Comparison of ENCODE assay signal across 10 cellular contexts in the genomic region with DNA sequence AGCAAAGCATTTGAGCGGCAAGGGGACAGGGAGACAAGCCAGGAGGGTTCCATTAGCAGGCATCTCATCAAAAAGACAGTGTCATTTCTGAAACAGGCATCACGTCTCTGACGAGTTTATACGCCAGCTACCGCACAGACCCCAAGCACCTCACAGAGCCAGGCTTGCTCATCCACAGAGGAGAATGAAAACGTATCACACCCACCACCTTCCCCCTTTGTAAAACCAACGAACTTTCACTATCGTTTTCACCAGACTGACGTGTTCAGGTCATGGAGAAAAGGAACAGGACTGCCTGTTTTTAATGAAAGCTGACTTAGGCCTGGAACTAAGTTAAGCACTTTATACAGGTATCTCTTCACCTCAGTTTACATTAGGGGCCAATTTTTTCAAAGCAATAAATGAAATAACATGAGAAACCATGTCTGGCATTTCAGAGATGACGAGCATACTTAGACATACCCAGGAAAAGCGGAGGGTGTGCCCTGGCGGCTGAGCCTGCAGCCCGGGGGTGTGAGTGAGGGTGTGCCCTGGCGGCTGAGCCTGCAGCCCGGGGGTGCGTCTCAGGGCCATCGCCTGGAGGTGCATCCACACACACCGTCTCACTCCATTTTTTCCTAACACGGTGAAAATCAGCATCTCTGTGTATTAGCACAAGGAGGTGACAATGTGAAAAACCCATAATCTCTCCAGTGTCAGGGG. TPM values are rescaled to one million over a fixed set of nuclear protein-coding genes. Genes with fewer than 3 reads are reported as not detected.
DNase-seq lines count a peak whose midpoint lies in the region; ATAC-seq and TF ChIP-seq lines count a peak whose summit lies in the region.
"Had no signal": no experiment of that assay in that cellular context is flagged by ENCODE, and none has a peak within 500 bp of the region (broad histone marks: within the 10 kb centered on the region; RNA-seq: fewer than 3 reads in every experiment).

No MANE protein-coding gene starts in this region.

- no peaks in the 10 kb centered on the region for H3K27me3 Mint-ChIP-seq in activated CD4-positive, alpha-beta memory T cell treated with anti-CD3 and anti-CD28 coated beads for 36 hours
- no peaks in the 10 kb centered on the region for H3K27me3 Mint-ChIP-seq in natural killer cell (ENCODE audit: low read depth in 2 of 2)

- DNase-seq in activated CD4-positive, alpha-beta memory T cell treated with anti-CD3 and anti-CD28 coated beads for 36 hours = peak; percentile 84
- DNase-seq in natural killer cell (no peak), NCI-H2029 (lab: John Stamatoyannopoulos, UW) (no peak), NCI-H774 (lab: John Stamatoyannopoulos, UW) (no peak), heart right ventricle (no peak)
- DNase-seq: lower lobe of right lung, PC-9 had no signal

- intact Hi-C loops in activated CD4-positive, alpha-beta memory T cell treated with anti-CD3 and anti-CD28 coated beads for 36 hours (cut with micrococcal nuclease) = loop anchor here (1.0 to 2.0 kb wide), 5 partner anchors 20 to 42 kb away; a partner anchor contains a TSS
- intact Hi-C loops in natural killer cell (cut with micrococcal nuclease) = no loop called here
- intact Hi-C loops in heart right ventricle (cut with DNase I) = loop anchor here in 1 of 10 donors (2.0 kb wide), 1 partner anchor 18 kb away; no protein-coding TSS in a partner anchor

- WGBS in heart right ventricle, 2 donors = 93% methylated on average over 19 of the region's 19 CpGs

- H3K36me3 Mint-ChIP-seq in activated CD4-positive, alpha-beta memory T cell treated with anti-CD3 and anti-CD28 coated beads for 36 hours = peaks cover 55% of the 10 kb centered on the region
- no peaks in the 10 kb centered on the region for H3K36me3 Mint-ChIP-seq in natural killer cell

- POLR2A ChIA-PET in activated CD4-positive, alpha-beta memory T cell treated with anti-CD3 and anti-CD28 coated beads for 36 hours (lab: Charles Lee) = interaction anchor here (1.1 to 1.7 kb wide), 2 partner anchors 21 to 29 kb away, joined by 3 to 5 read pairs; no protein-coding TSS in a partner anchor

- H3K36me3 ChIP-seq in heart right ventricle = peaks cover 0 to 99% (median 35%) of the 10 kb centered on the region in 9 donors

- no peaks in the 10 kb centered on the region for H3K9me3 ChIP-seq in heart right ventricle
- H3K9me3 ChIP-seq: lower lobe of right lung had no signal

- H3K4me3 ChIP-seq in heart right ventricle = no peak overlapping the region
- H3K4me3 ChIP-seq: lower lobe of right lung, PC-9 had no signal

- peaks cover 29% of the 10 kb centered on the region for H3K4me1 Mint-ChIP-seq in activated CD4-positive, alpha-beta memory T cell treated with anti-CD3 and anti-CD28 coated beads for 36 hours (ENCODE audit: low read depth)
- H3K4me1 Mint-ChIP-seq in natural killer cell = no peaks in the 10 kb centered on the region

- peak overlapping the region; percentile 48 for H3K4me3 Mint-ChIP-seq in activated CD4-positive, alpha-beta memory T cell treated with anti-CD3 and anti-CD28 coated beads for 36 hours
- H3K4me3 Mint-ChIP-seq in natural killer cell = peak overlapping the region; percentile 72

- no peaks in the 10 kb centered on the region for H3K9me3 Mint-ChIP-seq in activated CD4-positive, alpha-beta memory T cell treated with anti-CD3 and anti-CD28 coated beads for 36 hours
- no peaks in the 10 kb centered on the region for H3K9me3 Mint-ChIP-seq in natural killer cell

- H3K27ac ChIP-seq in heart right ventricle = peak overlapping the region in 1 of 10 donors; percentile 5
- H3K27ac ChIP-seq: lower lobe of right lung, PC-9 had no signal

- H3K27ac Mint-ChIP-seq in activated CD4-positive, alpha-beta memory T cell treated with anti-CD3 and anti-CD28 coated beads for 36 hours = peak overlapping the region; percentile 87
- H3K27ac Mint-ChIP-seq in natural killer cell = peak overlapping the region; percentile 70 to 89

- no peaks in the 10 kb centered on the region for H3K4me1 ChIP-seq in heart right ventricle
- H3K4me1 ChIP-seq: lower lobe of right lung had no signal

- H3K27me3 ChIP-seq in heart right ventricle = no peaks in the 10 kb centered on the region

- CTCF ChIA-PET in activated CD4-positive, alpha-beta memory T cell treated with anti-CD3 and anti-CD28 coated beads for 36 hours (lab: Charles Lee) = interaction anchor here (0.9 to 1.5 kb wide), 3 partner anchors 20 to 23 kb away, joined by 3 to 7 read pairs (median 4); no protein-coding TSS in a partner anchor

- ATAC-seq in GM18498 (IDR thresholded peaks at IDR 0.05; ENCODE audit: unreplicated experiment) (peak; percentile 76), HG02759 (IDR thresholded peaks at IDR 0.05; ENCODE audit: unreplicated experiment) (peak; percentile 79), natural killer cell (peak; percentile 79 to 93 (median 91)), heart right ventricle (no peak), HG02840 (IDR thresholded peaks at IDR 0.05; ENCODE audit: low FRiP score, unreplicated experiment) (no peak)

- TF ChIP-seq CTCF in natural killer cell (IDR thresholded peaks at IDR 0.05) (no peak), heart right ventricle (IDR thresholded peaks at IDR 0.05) (no peak)

RNA-seq across cellular contexts. Expression of a gene that starts 41.9 kb away (rescaled TPM):
- total RNA-seq in activated CD4-positive, alpha-beta memory T cell treated with anti-CD3 and anti-CD28 coated beads for 36 hours = 10 to 100 TPM; 18.1 to 22.8 TPM
- total RNA-seq in natural killer cell = 10 to 100 TPM in 2 of 3 donors, 1 to 10 TPM in 1; 7.9 to 14.4 (median 14.1) TPM
- total RNA-seq in heart right ventricle = 10 to 100 TPM in 7 of 10 donors, 1 to 10 TPM in 3; 6.0 to 17.0 (median 11.9) TPM
- polyA plus RNA-seq in heart right ventricle = 10 to 100 TPM; 10.2 to 11.4 TPM

Comparison
In these comparisons a context has a peak if more than half of its experiments do, and no peak if none do; other contexts are left out.
1. ATAC-seq: peak in GM18498 (single experiment), HG02759 (single experiment) and natural killer cell (3 of 3); none in heart right ventricle (0 of 8) and HG02840 (single experiment).